Comparison of ENCODE assay signal across 8 cellular contexts in genomic region chr1:205630651-205631009, GRCh38. TPM values are rescaled to one million over a fixed set of nuclear protein-coding genes. Genes with fewer than 3 reads are reported as not detected.
A peak's percentile ranks its signal among the peaks of the same experiment; 100 is the strongest.
DNase-seq lines count a peak whose midpoint lies in the region; TF ChIP-seq lines count a peak whose summit lies in the region.

No MANE protein-coding gene starts in this region.

- H3K36me3 ChIP-seq in NT2/D1 (ENCODE audit: insufficient read depth, insufficient read length, low read length): peaks cover 6% of the 10 kb centered on the region
- no peaks in the 10 kb centered on the region for H3K36me3 ChIP-seq in endocrine pancreas (ENCODE audit: control insufficient read depth, insufficient read depth, low read length)
- no peaks in the 10 kb centered on the region for H3K36me3 ChIP-seq in neuron (ENCODE audit: insufficient read depth, low read length)

- H3K27me3 ChIP-seq in NT2/D1 (ENCODE audit: insufficient read depth, insufficient read length) (no peaks in the 10 kb centered on the region), endocrine pancreas (ENCODE audit: control insufficient read depth, insufficient read depth, low read length) (no peaks in the 10 kb centered on the region), neuron (ENCODE audit: insufficient read depth, low read length) (no peaks in the 10 kb centered on the region)

- H3K4me3 ChIP-seq in NT2/D1 (ENCODE audit: insufficient read length, low read depth): peak overlapping the region; percentile 77
- H3K4me3 ChIP-seq in endocrine pancreas (ENCODE audit: control insufficient read depth, insufficient read depth, low read length): peak overlapping the region; percentile 91
- H3K4me3 ChIP-seq in neuron (ENCODE audit: low read length): peak overlapping the region; percentile 75

- DNase-seq in NT2/D1 (ENCODE audit: low read depth, low spot score) (no peak), NCI-H748 (lab: John Stamatoyannopoulos, UW; ENCODE audit: unreplicated experiment) (no peak), NCI-H748 treated with DMSO at 0.1 percent for 48 hours (lab: John Stamatoyannopoulos, UW) (no peak), NCI-H2227 treated with DMSO at 0.1 percent for 48 hours (lab: John Stamatoyannopoulos, UW) (no peak), posterior vena cava (ENCODE audit: low spot score) (no peak)

- H3K9me3 ChIP-seq in NT2/D1 (ENCODE audit: insufficient read depth, low read length): no peaks in the 10 kb centered on the region
- no peaks in the 10 kb centered on the region for H3K9me3 ChIP-seq in endocrine pancreas (ENCODE audit: control insufficient read depth, low read length)
- H3K9me3 ChIP-seq in neuron (ENCODE audit: low read length): no peaks in the 10 kb centered on the region

- TF ChIP-seq CTCF in C4-2B (conservative IDR thresholded peaks at IDR 0.05): no peak

- peak overlapping the region; percentile 63 for H2AFZ ChIP-seq in neuron (ENCODE audit: low read depth, low read length)

- H3K9ac ChIP-seq in NT2/D1 (ENCODE audit: insufficient read length, low read depth) (peak overlapping the region; percentile 92), endocrine pancreas (ENCODE audit: control insufficient read depth, insufficient read depth, low read length) (peak overlapping the region; percentile 82)

- H3K4me1 ChIP-seq in NT2/D1 (ENCODE audit: insufficient read depth, insufficient read length): peaks cover 3% of the 10 kb centered on the region
- peaks cover 33% of the 10 kb centered on the region for H3K4me1 ChIP-seq in endocrine pancreas (ENCODE audit: control insufficient read depth, insufficient read depth, low read length)
- peaks cover 16% of the 10 kb centered on the region for H3K4me1 ChIP-seq in neuron (ENCODE audit: insufficient read depth, low read length)

- intact Hi-C loops in posterior vena cava (cut with DNase I): loop anchor here in 1 of 2 donors (5.0 kb wide), 1 partner anchor 33 kb away; no protein-coding TSS in a partner anchor

- H3K27ac ChIP-seq in C4-2B: peak overlapping the region; percentile 86

RNA-seq across cellular contexts. Expression of gene ELK4, which starts 1.2 kb away (rescaled TPM):
- 10 to 100 TPM; 49.8 to 54.6 TPM for total RNA-seq in posterior vena cava

RNA-seq across cellular contexts. Expression of gene SLC45A3, which starts 49.7 kb away (rescaled TPM):
- 1 to 10 TPM; 3.6 to 5.3 TPM for total RNA-seq in posterior vena cava
